In genomic region chr2:51032748-51033355, GRCh38 we compare ENCODE assay signal across 21 cellular contexts. TPM values are rescaled to one million over a fixed set of nuclear protein-coding genes. Genes with fewer than 3 reads are reported as not detected.
DNase-seq lines count a peak whose midpoint lies in the region; ATAC-seq, FAIRE-seq and TF ChIP-seq lines count a peak whose summit lies in the region.
"Had no signal": no experiment of that assay in that cellular context is flagged by ENCODE, and none has a peak within 500 bp of the region (broad histone marks: within the 10 kb centered on the region; RNA-seq: fewer than 3 reads in every experiment).

No MANE protein-coding gene starts in this region.

- H3K27me3 Mint-ChIP-seq in type B pancreatic cell, result peaks cover 65% of the 10 kb centered on the region

- H3K9ac ChIP-seq in iPS-20b (ENCODE audit: low read depth, low read length), result peak overlapping the region; percentile 70; the same call in 1 of the 2 replicates

- no peaks in the 10 kb centered on the region for H3K36me3 Mint-ChIP-seq in type B pancreatic cell

- H3K9me3 Mint-ChIP-seq in type B pancreatic cell, result no peaks in the 10 kb centered on the region

- peaks cover 3% of the 10 kb centered on the region for H3K4me1 Mint-ChIP-seq in type B pancreatic cell (ENCODE audit: unreplicated experiment)

- no peak overlapping the region for H3K27ac Mint-ChIP-seq in type B pancreatic cell
- H3K27ac Mint-ChIP-seq: activated CD8-positive, alpha-beta T cell treated with anti-CD3 and anti-CD28 coated beads for 36 hours; activated T-cell treated with anti-CD3 and anti-CD28 coated beads, Interleukin-2, amount 50 U/mL, for 24 hours had no signal

- H3K36me3 ChIP-seq in bronchial epithelial cell (ENCODE audit: control insufficient read depth, insufficient read depth, low read length), result no peaks in the 10 kb centered on the region
- peaks cover 5% of the 10 kb centered on the region; the same call in 1 of the 2 replicates for H3K36me3 ChIP-seq in iPS-20b (ENCODE audit: insufficient read depth, low read depth, low read length)
- H3K36me3 ChIP-seq: ascending aorta, prostate gland had no signal

- peak; percentile 66 for DNase-seq in NCI-H2171 treated with DMSO at 0.1 percent for 48 hours (lab: John Stamatoyannopoulos, UW)
- no peak for DNase-seq in NCI-H2171 (lab: John Stamatoyannopoulos, UW)
- DNase-seq in bronchial epithelial cell (ENCODE audit: low read depth), result no peak
- DNase-seq in type B pancreatic cell (ENCODE audit: extremely low spot score, unreplicated experiment), result no peak
- DNase-seq in T-helper 9 cell, result no peak
- DNase-seq: activated CD8-positive, alpha-beta T cell treated with anti-CD3 and anti-CD28 coated beads for 36 hours; activated naive CD4-positive, alpha-beta T cell treated with anti-CD3 and anti-CD28 coated beads, Interleukin-2, amount 50 U/mL, for 16 hours; activated T-cell treated with anti-CD3 and anti-CD28 coated beads, Interleukin-2, amount 50 U/mL, for 24 hours; Kasumi-1; stimulated activated CD4-positive, alpha-beta T cell treated with anti-CD3 and anti-CD28 coated beads, Interleukin-4, amount 100 ng/mL, for 24 hours had no signal

- peaks cover 4% of the 10 kb centered on the region for H3K27me3 ChIP-seq in bronchial epithelial cell (ENCODE audit: control insufficient read depth, insufficient read depth, low read length)
- H3K27me3 ChIP-seq in iPS-20b (ENCODE audit: insufficient read depth, low read length), result no peaks in the 10 kb centered on the region
- H3K27me3 ChIP-seq: ascending aorta had no signal

- H3K4me1 ChIP-seq in iPS-20b (ENCODE audit: insufficient read depth, low read length), result peaks cover 11% of the 10 kb centered on the region; the same call in 1 of the 2 replicates
- H3K4me1 ChIP-seq: A549, ascending aorta, foreskin keratinocyte, prostate gland had no signal

- H3K4me3 Mint-ChIP-seq in type B pancreatic cell, result peak overlapping the region; percentile 88
- H3K4me3 Mint-ChIP-seq: activated CD8-positive, alpha-beta T cell treated with anti-CD3 and anti-CD28 coated beads for 36 hours; activated T-cell treated with anti-CD3 and anti-CD28 coated beads, Interleukin-2, amount 50 U/mL, for 24 hours had no signal

- no peak overlapping the region for H3K27ac ChIP-seq in iPS-20b (ENCODE audit: low read length)
- H3K27ac ChIP-seq: A549, ascending aorta, coronary artery, epithelial cell of prostate, foreskin keratinocyte, prostate gland had no signal

- ATAC-seq in GM19463 (IDR thresholded peaks at IDR 0.05; ENCODE audit: unreplicated experiment) (no peak), GM21367 (IDR thresholded peaks at IDR 0.05; ENCODE audit: unreplicated experiment) (no peak)
- ATAC-seq: A549; activated CD8-positive, alpha-beta T cell treated with anti-CD3 and anti-CD28 coated beads for 36 hours had no signal

- peak; percentile 23 for FAIRE-seq in bronchial epithelial cell (lab: Jason Lieb, UNC)
- FAIRE-seq: A549 had no signal

- no peaks in the 10 kb centered on the region for H3K9me3 ChIP-seq in iPS-20b (ENCODE audit: insufficient read depth, low read depth, low read length)
- H3K9me3 ChIP-seq: A549, ascending aorta, prostate gland had no signal

- TF ChIP-seq CTCF in bronchial epithelial cell (IDR thresholded peaks at IDR 0.05; ENCODE audit: insufficient read depth, low read length, severe bottlenecking), result no peak
- no peak for TF ChIP-seq CTCF in type B pancreatic cell (conservative IDR thresholded peaks at IDR 0.05)

- H3K4me3 ChIP-seq in bronchial epithelial cell (ENCODE audit: low read depth, low read length) (no peak overlapping the region), iPS-20b (ENCODE audit: low read length) (peak overlapping the region; percentile 77)
- H3K4me3 ChIP-seq: A549, ascending aorta, prostate gland had no signal

RNA-seq across cellular contexts. Expression of gene NRXN1, which starts 0.9 kb away (rescaled TPM):
- total RNA-seq in bronchial epithelial cell (0.26 TPM in 1 of 2 replicates, not detected in the other), type B pancreatic cell (ENCODE audit: low replicate concordance) (24.5 and 24.6 TPM in 2 replicates)
- total RNA-seq: activated CD8-positive, alpha-beta T cell treated with anti-CD3 and anti-CD28 coated beads for 36 hours; foreskin keratinocyte; NCI-H460; T-helper 1 cell treated with Interleukin-12 subunit alpha and Interleukin-12 subunit beta and Interleukin-4 antibody, amounts not matched to agents 30 ng/mL and 1 ng/mL, for 36 hours had no signal

Comparison
In these comparisons a context has a peak if more than half of its experiments do, and no peak if none do; other contexts are left out.
1. RNA of gene NRXN1, which starts 0.9 kb away (total RNA-seq): 24.5 to 24.6 TPM in type B pancreatic cell; 0.26 TPM in bronchial epithelial cell; every median in the first group is over 10 times any median in the second.